13 cellular contexts compared by ENCODE assay signal in the genomic region with DNA sequence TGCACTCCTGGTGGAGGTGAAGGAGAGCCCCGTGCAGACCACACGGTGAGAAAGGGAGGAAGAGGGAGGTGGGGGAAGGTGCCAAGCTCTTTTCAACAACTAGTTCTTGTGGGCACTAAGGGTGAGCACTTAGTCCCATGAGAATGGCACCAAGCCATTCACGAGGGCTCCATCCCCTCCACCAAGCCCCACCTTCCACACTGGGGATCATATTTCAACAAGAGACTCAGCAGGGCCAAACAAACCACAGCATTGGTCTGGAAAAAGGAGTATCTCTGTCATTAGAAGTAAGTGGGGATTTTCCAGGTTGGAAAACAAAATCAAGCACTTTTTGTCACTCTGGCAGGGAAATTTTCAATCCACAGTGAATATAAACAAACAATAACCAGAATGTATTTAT. TPM values are rescaled to one million over a fixed set of nuclear protein-coding genes. Genes with fewer than 3 reads are reported as not detected.
DNase-seq lines count a peak whose midpoint lies in the region; ATAC-seq and TF ChIP-seq lines count a peak whose summit lies in the region.
"Had no signal": no experiment of that assay in that cellular context is flagged by ENCODE, and none has a peak within 500 bp of the region (broad histone marks: within the 10 kb centered on the region; RNA-seq: fewer than 3 reads in every experiment).

No MANE protein-coding gene starts in this region.

- no peaks in the 10 kb centered on the region for H3K9me3 ChIP-seq in lower lobe of right lung
- no peaks in the 10 kb centered on the region for H3K9me3 ChIP-seq in OCI-LY7 (ENCODE audit: low read length)
- no peaks in the 10 kb centered on the region for H3K9me3 ChIP-seq in ovary

- DNase-seq in DMS153 (lab: John Stamatoyannopoulos, UW) (peak; percentile 57), NCI-H128 (lab: John Stamatoyannopoulos, UW; ENCODE audit: unreplicated experiment) (peak; percentile 71), astrocyte of the cerebellum (ENCODE audit: low read depth) (peak; percentile 23), lower lobe of right lung (no peak), EL (no peak), OCI-LY7 (ENCODE audit: low spot score) (no peak), ovary (no peak)
- DNase-seq: activated T-cell treated with anti-CD3 and anti-CD28 coated beads, Interleukin-2, amount 50 U/mL, for 24 hours; DND-41; T-helper 9 cell had no signal

- H3K27me3 ChIP-seq in lower lobe of right lung (ENCODE audit: low read depth) (no peaks in the 10 kb centered on the region), ovary (no peaks in the 10 kb centered on the region)

- CTCF ChIA-PET in OCI-LY7 (lab: Charles Lee; ENCODE audit: unreplicated experiment): interaction anchor here (0.6 kb wide), 1 partner anchor 52 kb away, joined by 3 read pairs; no protein-coding TSS in a partner anchor

- in situ Hi-C loops in astrocyte of the cerebellum (cut with HindIII; ENCODE audit: low sequenced_read_pairs): no loop called here

- TF ChIP-seq EP300 in ovary (IDR thresholded peaks at IDR 0.05): no peak

- no peak for TF ChIP-seq POLR2A in ovary (IDR thresholded peaks at IDR 0.05)

- H3K27ac ChIP-seq in lower lobe of right lung: no peak overlapping the region
- H3K27ac ChIP-seq in OCI-LY7 (ENCODE audit: low read depth, low read length, poor library complexity, severe bottlenecking): no peak overlapping the region
- H3K27ac ChIP-seq in ovary: no peak overlapping the region

- peak; percentile 55 to 64 for ATAC-seq in lower lobe of right lung
- ATAC-seq in HG02852 (IDR thresholded peaks at IDR 0.05; ENCODE audit: unreplicated experiment): no peak
- ATAC-seq: HCT116 had no signal

- H3K36me3 ChIP-seq in lower lobe of right lung (peaks cover 25% of the 10 kb centered on the region), OCI-LY7 (ENCODE audit: insufficient read depth, low read length) (peaks cover 14% of the 10 kb centered on the region; the same call in 1 of the 2 replicates), ovary (no peaks in the 10 kb centered on the region)

- no peak overlapping the region for H3K4me2 ChIP-seq in OCI-LY7 (ENCODE audit: low read length)

- intact Hi-C loops in lower lobe of right lung (cut with DNase I): no loop called here
- intact Hi-C loops in OCI-LY7 (cut with micrococcal nuclease; ENCODE audit: unreplicated experiment): no loop called here
- intact Hi-C loops in ovary (cut with DNase I): no loop called here

- H3K9me2 ChIP-seq in OCI-LY7 (ENCODE audit: insufficient read depth, low read length): no peaks in the 10 kb centered on the region

- no peak for TF ChIP-seq CTCF in astrocyte of the cerebellum (IDR thresholded peaks at IDR 0.05; ENCODE audit: low read depth, low read length, missing control alignments)
- TF ChIP-seq CTCF in lower lobe of right lung (IDR thresholded peaks at IDR 0.05): no peak
- no peak for TF ChIP-seq CTCF in OCI-LY7 (conservative IDR thresholded peaks at IDR 0.05; ENCODE audit: low read length)
- TF ChIP-seq CTCF in ovary (IDR thresholded peaks at IDR 0.05): no peak

- whole genome bisulfite sequencing in ovary, 3 donors: 44 to 65% (median 48%) methylated on average over 3 of the region's 3 CpGs

- H3K4me1 ChIP-seq in lower lobe of right lung (no peaks in the 10 kb centered on the region), OCI-LY7 (ENCODE audit: insufficient read depth, low read length, poor library complexity, severe bottlenecking) (no peaks in the 10 kb centered on the region), ovary (ENCODE audit: insufficient read depth) (no peaks in the 10 kb centered on the region)

- H3K4me3 ChIP-seq in astrocyte of the cerebellum (ENCODE audit: low read depth, low read length) (no peak overlapping the region), lower lobe of right lung (no peak overlapping the region), OCI-LY7 (ENCODE audit: low read depth, low read length, poor library complexity, severe bottlenecking) (no peak overlapping the region), ovary (no peak overlapping the region)

- no peak overlapping the region for H2AFZ ChIP-seq in OCI-LY7 (ENCODE audit: low read length)

- no peaks in the 10 kb centered on the region for H3K79me2 ChIP-seq in OCI-LY7 (ENCODE audit: insufficient read depth, low read depth, low read length)

- no TSS peak for BruUV-seq in OCI-LY7 (replicated peaks; lab: Mats Ljungman, UMichigan)

- H4K20me1 ChIP-seq in OCI-LY7 (ENCODE audit: insufficient read depth, low read length): no peaks in the 10 kb centered on the region

- POLR2A ChIA-PET in OCI-LY7 (lab: Charles Lee): no interaction called here

RNA-seq across cellular contexts. Expression of gene ZAP70, which starts 38.4 kb away (rescaled TPM):
- total RNA-seq in lower lobe of right lung: 8.8 TPM
- 56.9 and 57.9 TPM in 2 replicates for total RNA-seq in OCI-LY7 (2014; rRNA removed; shearing (Covaris generic))
- total RNA-seq in OCI-LY7 (2022): 39.8 and 40.8 TPM in 2 replicates
- 1 to 10 TPM in 3 of 7 donors, under 1 TPM in 4; 0.45 to 2.0 (median 0.69) TPM for total RNA-seq in ovary
- polyA plus RNA-seq in ovary: 1 to 10 TPM in 1 of 2 donors, under 1 TPM in 1; 0.75 to 1.2 TPM
- total RNA-seq: NCI-H460 had no signal

Comparison
In these comparisons a context has a peak if more than half of its experiments do, and no peak if none do; other contexts are left out.
1. DNase-seq: peak in DMS153 (single experiment), NCI-H128 (single experiment) and astrocyte of the cerebellum (single experiment); none in lower lobe of right lung (single experiment), EL (single experiment), OCI-LY7 (single experiment) and ovary (0 of 5).